ENCODE assay signal across 25 cellular contexts in genomic region chr16:85846461-85846860, GRCh38. TPM values are rescaled to one million over a fixed set of nuclear protein-coding genes. Genes with fewer than 3 reads are reported as not detected.
DNase-seq lines count a peak whose midpoint lies in the region; ATAC-seq and TF ChIP-seq lines count a peak whose summit lies in the region.
"Had no signal": no experiment of that assay in that cellular context is flagged by ENCODE, and none has a peak within 500 bp of the region (broad histone marks: within the 10 kb centered on the region; RNA-seq: fewer than 3 reads in every experiment).

No MANE protein-coding gene starts in this region.

- peak overlapping the region; percentile 25; the same call in 1 of the 2 replicates for H3K27ac Mint-ChIP-seq in WTC11
- peak overlapping the region; percentile 31 for H3K27ac Mint-ChIP-seq in mesothelial cell of epicardium
- no peak overlapping the region for H3K27ac Mint-ChIP-seq in natural killer cell treated with Interleukin-12 subunit alpha and Interleukin-12 subunit beta and Interleukin-15 and Interleukin-18, amount 100 ng/mL, for 72 hours
- H3K27ac Mint-ChIP-seq: CD4-positive, alpha-beta memory T cell had no signal

- H3K27me3 Mint-ChIP-seq in WTC11 (ENCODE audit: low read depth): no peaks in the 10 kb centered on the region
- no peaks in the 10 kb centered on the region for H3K27me3 Mint-ChIP-seq in mesothelial cell of epicardium (ENCODE audit: low read depth)
- peaks cover 10 to 13% of the 10 kb centered on the region in 2 donors for H3K27me3 Mint-ChIP-seq in natural killer cell treated with Interleukin-12 subunit alpha and Interleukin-12 subunit beta and Interleukin-15 and Interleukin-18, amount 100 ng/mL, for 72 hours

- H3K4me1 Mint-ChIP-seq in WTC11 (peaks cover 8% of the 10 kb centered on the region), mesothelial cell of epicardium (peaks cover 27% of the 10 kb centered on the region)
- peaks cover 17 to 27% of the 10 kb centered on the region in 2 donors for H3K4me1 Mint-ChIP-seq in natural killer cell treated with Interleukin-12 subunit alpha and Interleukin-12 subunit beta and Interleukin-15 and Interleukin-18, amount 100 ng/mL, for 72 hours (ENCODE audit: low read depth in 2 of 2)

- H3K36me3 Mint-ChIP-seq in WTC11 (no peaks in the 10 kb centered on the region), mesothelial cell of epicardium (no peaks in the 10 kb centered on the region)
- no peaks in the 10 kb centered on the region for H3K36me3 Mint-ChIP-seq in natural killer cell treated with Interleukin-12 subunit alpha and Interleukin-12 subunit beta and Interleukin-15 and Interleukin-18, amount 100 ng/mL, for 72 hours
- H3K36me3 Mint-ChIP-seq: CD4-positive, alpha-beta memory T cell had no signal

- no peaks in the 10 kb centered on the region for H3K27me3 ChIP-seq in upper lobe of left lung

- no peak overlapping the region for H3K4me3 ChIP-seq in upper lobe of left lung
- H3K4me3 ChIP-seq: GM12878, GM23248, SJSA1 had no signal

- TF ChIP-seq EP300 in upper lobe of left lung (IDR thresholded peaks at IDR 0.05): no peak

- H3K27ac ChIP-seq in upper lobe of left lung: no peak overlapping the region
- H3K27ac ChIP-seq: GM23248, SJSA1 had no signal

- DNase-seq in cardiac septum (ENCODE audit: low spot score) (peak; percentile 26), left ventricle myocardium superior (no peak), WTC11 (ENCODE audit: low spot score) (no peak), mesothelial cell of epicardium (ENCODE audit: low spot score in 2 of 2, unreplicated experiment in 2 of 2) (no peak), upper lobe of left lung (no peak)
- no peak for DNase-seq in natural killer cell treated with Interleukin-12 subunit alpha and Interleukin-12 subunit beta and Interleukin-15 and Interleukin-18, amount 100 ng/mL, for 72 hours (ENCODE audit: low spot score)
- DNase-seq: C1 segment of cervical spinal cord; CD4-positive, alpha-beta memory T cell; COR-L47; GM23248; H7; KBM-7; NCI-H1105 treated with DMSO at 0.1 percent for 48 hours; NCI-H146; NCI-H1930; NCI-H2107; NCI-H446; NCI-H526; Right ventricle myocardium superior; RPMI8226 had no signal

- no peaks in the 10 kb centered on the region for H3K9me3 ChIP-seq in upper lobe of left lung
- H3K9me3 ChIP-seq: SJSA1 had no signal

- H3K4me1 ChIP-seq in upper lobe of left lung: peaks cover 0 to 6% (median 0%) of the 10 kb centered on the region in 4 donors
- H3K4me1 ChIP-seq: SJSA1 had no signal

- H3K36me3 ChIP-seq in upper lobe of left lung: no peaks in the 10 kb centered on the region
- H3K36me3 ChIP-seq: SJSA1 had no signal

- POLR2A ChIA-PET in WTC11 (lab: Charles Lee): no interaction called here

- H3K9me3 Mint-ChIP-seq in WTC11: peaks cover 8% of the 10 kb centered on the region
- H3K9me3 Mint-ChIP-seq in mesothelial cell of epicardium: peaks cover 3% of the 10 kb centered on the region
- H3K9me3 Mint-ChIP-seq in natural killer cell treated with Interleukin-12 subunit alpha and Interleukin-12 subunit beta and Interleukin-15 and Interleukin-18, amount 100 ng/mL, for 72 hours: no peaks in the 10 kb centered on the region

- intact Hi-C loops in cardiac septum (cut with DNase I) (no loop called here), left ventricle myocardium superior (cut with micrococcal nuclease) (no loop called here)

- no peak for TF ChIP-seq POLR2A in upper lobe of left lung (IDR thresholded peaks at IDR 0.05)

- 91 to 93% methylated on average over 9 of the region's 9 CpGs for WGBS in upper lobe of left lung, 2 donors

- TF ChIP-seq CTCF in WTC11 (IDR thresholded peaks at IDR 0.05) (no peak), mesothelial cell of epicardium (IDR thresholded peaks at IDR 0.05; ENCODE audit: unreplicated experiment) (no peak), upper lobe of left lung (IDR thresholded peaks at IDR 0.05) (no peak)

- no peak for ATAC-seq in left ventricle myocardium superior
- no peak for ATAC-seq in WTC11
- ATAC-seq in upper lobe of left lung (ENCODE audit: low FRiP score in 2 of 2): no peak
- ATAC-seq in HG03520 (IDR thresholded peaks at IDR 0.05; ENCODE audit: unreplicated experiment): no peak
- no peak for ATAC-seq in natural killer cell treated with Interleukin-12 subunit alpha and Interleukin-12 subunit beta and Interleukin-15 and Interleukin-18, amount 100 ng/mL, for 72 hours
- ATAC-seq: GM12878 had no signal

- CTCF ChIA-PET in WTC11 (lab: Charles Lee): interaction anchor here (1.2 kb wide), 1 partner anchor 27 kb away, joined by 4 read pairs; no protein-coding TSS in a partner anchor

- H3K4me3 Mint-ChIP-seq in WTC11 (no peak overlapping the region), mesothelial cell of epicardium (no peak overlapping the region)
- H3K4me3 Mint-ChIP-seq in natural killer cell treated with Interleukin-12 subunit alpha and Interleukin-12 subunit beta and Interleukin-15 and Interleukin-18, amount 100 ng/mL, for 72 hours: no peak overlapping the region
- H3K4me3 Mint-ChIP-seq: CD4-positive, alpha-beta memory T cell had no signal

TF ChIP-seq in WTC11, 78 proteins besides CTCF, POLR2A, EP300 and RAD21:
- no peak for TF ChIP-seq ATF6 (CRISPR knock-in tag; IDR thresholded peaks at IDR 0.05)
- no peak for TF ChIP-seq FOXP1 (CRISPR knock-in tag; IDR thresholded peaks at IDR 0.05; ENCODE audit: borderline replicate concordance)
- TF ChIP-seq MXD4 (CRISPR knock-in tag; IDR thresholded peaks at IDR 0.05; ENCODE audit: borderline replicate concordance): no peak
- TF ChIP-seq ZNF232 (CRISPR knock-in tag; IDR thresholded peaks at IDR 0.05): no peak
- TF ChIP-seq HMGXB4 (CRISPR knock-in tag; IDR thresholded peaks at IDR 0.05): no peak
- TF ChIP-seq ZNF121 (CRISPR knock-in tag; IDR thresholded peaks at IDR 0.05): no peak
- TF ChIP-seq, protein P1, sequence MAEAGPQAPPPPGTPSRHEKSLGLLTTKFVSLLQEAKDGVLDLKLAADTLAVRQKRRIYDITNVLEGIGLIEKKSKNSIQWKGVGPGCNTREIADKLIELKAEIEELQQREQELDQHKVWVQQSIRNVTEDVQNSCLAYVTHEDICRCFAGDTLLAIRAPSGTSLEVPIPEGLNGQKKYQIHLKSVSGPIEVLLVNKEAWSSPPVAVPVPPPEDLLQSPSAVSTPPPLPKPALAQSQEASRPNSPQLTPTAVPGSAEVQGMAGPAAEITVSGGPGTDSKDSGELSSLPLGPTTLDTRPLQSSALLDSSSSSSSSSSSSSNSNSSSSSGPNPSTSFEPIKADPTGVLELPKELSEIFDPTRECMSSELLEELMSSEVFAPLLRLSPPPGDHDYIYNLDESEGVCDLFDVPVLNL (CRISPR knock-in tag; IDR thresholded peaks at IDR 0.05; ENCODE audit: borderline replicate concordance, low read depth): no peak
- TF ChIP-seq MYBL2 (CRISPR knock-in tag; IDR thresholded peaks at IDR 0.05): no peak
- no peak for TF ChIP-seq SMAD3 (CRISPR knock-in tag; IDR thresholded peaks at IDR 0.05; ENCODE audit: borderline replicate concordance)

RNA-seq across cellular contexts. Expression of gene COX4I1, which starts 47.0 kb away (rescaled TPM):
- total RNA-seq in cardiac septum: 1,440 TPM
- total RNA-seq in left ventricle myocardium superior: 2,116 TPM
- 578 to 618 TPM (median 606 TPM) in 3 replicates for total RNA-seq in WTC11 (2021)
- total RNA-seq in mesothelial cell of epicardium: 333 to 346 TPM (median 338 TPM) in 3 replicates
- total RNA-seq in upper lobe of left lung: 100 to 1,000 TPM; 160 to 490 (median 439) TPM
- total RNA-seq in natural killer cell treated with Interleukin-12 subunit alpha and Interleukin-12 subunit beta and Interleukin-15 and Interleukin-18, amount 100 ng/mL, for 72 hours: 100 to 1,000 TPM; 326 to 345 TPM

RNA-seq across cellular contexts. Expression of gene EMC8, which starts 47.1 kb away (rescaled TPM):
- total RNA-seq in cardiac septum (20.3 TPM), left ventricle myocardium superior (25.4 TPM), WTC11 (2021) (48.0 to 55.2 TPM (median 52.7 TPM) in 3 replicates), mesothelial cell of epicardium (28.7 to 32.3 TPM (median 31.6 TPM) in 3 replicates), upper lobe of left lung (10 to 100 TPM; 15.8 to 39.8 (median 25.6) TPM)
- 10 to 100 TPM; 39.9 to 57.9 TPM for total RNA-seq in natural killer cell treated with Interleukin-12 subunit alpha and Interleukin-12 subunit beta and Interleukin-15 and Interleukin-18, amount 100 ng/mL, for 72 hours

RNA-seq across cellular contexts. Expression of gene IRF8, which starts 52.5 kb away (rescaled TPM):
- total RNA-seq in cardiac septum (1.6 TPM), left ventricle myocardium superior (3.5 TPM), WTC11 (2021) (1.1 to 1.7 TPM (median 1.3 TPM) in 3 replicates), mesothelial cell of epicardium (5.8 to 7.8 TPM (median 5.8 TPM) in 3 replicates), upper lobe of left lung (100 to 1,000 TPM in 1 of 6 donors, 10 to 100 TPM in 5; 41.5 to 141 (median 72.8) TPM)
- 100 to 1,000 TPM; 198 to 510 TPM for total RNA-seq in natural killer cell treated with Interleukin-12 subunit alpha and Interleukin-12 subunit beta and Interleukin-15 and Interleukin-18, amount 100 ng/mL, for 72 hours
- total RNA-seq: GM23248, LHCN-M2, MCF 10A had no signal

Comparison
In these comparisons a context has a peak if more than half of its experiments do, and no peak if none do; other contexts are left out.
1. H3K27ac Mint-ChIP-seq: peak in WTC11 (single experiment) and mesothelial cell of epicardium (single experiment); none in natural killer cell treated with Interleukin-12 subunit alpha and Interleukin-12 subunit beta and Interleukin-15 and Interleukin-18, amount 100 ng/mL, for 72 hours (0 of 2).